Comparison of ENCODE assay signal across 22 cellular contexts in genomic region chr4:38170380-38170779, GRCh38.
DNase-seq lines count a peak whose midpoint lies in the region; ATAC-seq, FAIRE-seq and TF ChIP-seq lines count a peak whose summit lies in the region.
"Had no signal": no experiment of that assay in that cellular context is flagged by ENCODE, and none has a peak within 500 bp of the region (broad histone marks: within the 10 kb centered on the region; RNA-seq: fewer than 3 reads in every experiment).

No MANE protein-coding gene starts in this region.

- H3K79me2 ChIP-seq in HepG2 (ENCODE audit: insufficient read depth, low read length) = no peaks in the 10 kb centered on the region

- no peak for TF ChIP-seq RAD21 in HepG2 (CRISPR knock-in tag; IDR thresholded peaks at IDR 0.05)

- H3K36me3 Mint-ChIP-seq in nephron (ENCODE audit: low read depth) = no peaks in the 10 kb centered on the region
- H3K36me3 Mint-ChIP-seq: CD4-positive, alpha-beta memory T cell had no signal

- FAIRE-seq in HepG2 (lab: Jason Lieb, UNC) = no peak
- no peak for FAIRE-seq in D721Med (lab: Jason Lieb, UNC)
- FAIRE-seq: A204.1, GM18507, RCC 7860 had no signal

- no TSS peak for BruUV-seq in HepG2 (replicated peaks; lab: Mats Ljungman, UMichigan)

- H3K9me3 ChIP-seq in HepG2 (ENCODE audit: low read length) (no peaks in the 10 kb centered on the region), right lobe of liver (no peaks in the 10 kb centered on the region), mesenchymal stem cell (ENCODE audit: control insufficient read depth, low read length) (no peaks in the 10 kb centered on the region)

- H3K79me1 ChIP-seq in mesenchymal stem cell (replicated peaks; ENCODE audit: low read length, poor library complexity, severe bottlenecking) = no peaks in the 10 kb centered on the region

- no peak overlapping the region for H2AK5ac ChIP-seq in mesenchymal stem cell (ENCODE audit: low read length, severe bottlenecking)

- peaks cover 78% of the 10 kb centered on the region for H3K4me1 Mint-ChIP-seq in nephron

- H3K27me3 ChIP-seq in HepG2 (ENCODE audit: control insufficient read depth in 1 of 2, insufficient read depth in 2 of 2, low read length in 2 of 2) (no peaks in the 10 kb centered on the region), right lobe of liver (no peaks in the 10 kb centered on the region), mesenchymal stem cell (ENCODE audit: control insufficient read depth in 1 of 2, insufficient read depth in 1 of 2, low read length in 2 of 2) (no peaks in the 10 kb centered on the region)

- H2BK120ac ChIP-seq in mesenchymal stem cell (ENCODE audit: low read depth, low read length) = no peak overlapping the region

- POLR2A ChIA-PET in HepG2 (lab: Yijun Ruan, JAX) = interaction anchor here (2.3 kb wide), 1 partner anchor 38 kb away, joined by 8 read pairs; no protein-coding TSS in a partner anchor

- H2BK5ac ChIP-seq in mesenchymal stem cell (ENCODE audit: low read depth, low read length, poor library complexity, severe bottlenecking) = no peak overlapping the region

- DNase-seq in HepG2 (ENCODE audit: low spot score) (peak; percentile 43), right lobe of liver (no peak), epithelial cell of prostate (ENCODE audit: low read depth, low spot score) (no peak), mesenchymal stem cell (no peak), D721Med (ENCODE audit: insufficient read length, low spot score) (no peak)
- DNase-seq in stimulated activated naive CD4-positive, alpha-beta T cell (lab: John Stamatoyannopoulos, UW) = no peak
- DNase-seq: C1 segment of cervical spinal cord; CD4-positive, alpha-beta memory T cell; COR-L47; NCI-H1048; NCI-H1417; NCI-H1694; NCI-H2029 treated with DMSO at 0.1 percent for 48 hours; NCI-H2171 treated with DMSO at 0.1 percent for 48 hours; NCI-H345; NCI-H510A treated with DMSO at 0.1 percent for 48 hours; SIG-M5 had no signal

- H3K9ac ChIP-seq in HepG2 (ENCODE audit: insufficient read depth, low read depth, low read length) (no peak overlapping the region), mesenchymal stem cell (ENCODE audit: low read length) (no peak overlapping the region)

- H4K8ac ChIP-seq in mesenchymal stem cell (ENCODE audit: low read length) = no peak overlapping the region

- peaks cover 13% of the 10 kb centered on the region for H3K9me3 Mint-ChIP-seq in nephron

- peak overlapping the region in 1 of 2 experiments; percentile 22 for H3K18ac ChIP-seq in mesenchymal stem cell (ENCODE audit: low read depth in 1 of 2, low read length in 2 of 2)

- H3K36me3 ChIP-seq in HepG2 (replicated peaks in 1 of 2; ENCODE audit: control insufficient read depth in 1 of 2, insufficient read depth in 2 of 2, low read length in 2 of 2) (no peaks in the 10 kb centered on the region), right lobe of liver (no peaks in the 10 kb centered on the region), mesenchymal stem cell (ENCODE audit: control insufficient read depth in 1 of 2, insufficient read depth in 2 of 2, low read depth in 1 of 2, low read length in 2 of 2) (no peaks in the 10 kb centered on the region)

- H3K23ac ChIP-seq in mesenchymal stem cell (ENCODE audit: low read length in 2 of 2) = no peak overlapping the region

- WGBS in HepG2 (ENCODE audit: low lambda C conversion rate) = 92% methylated on average over 2 of the region's 2 CpGs
- 100% methylated on average over 1 of the region's 2 CpGs for WGBS in right lobe of liver (ENCODE audit: insufficient coverage, low coverage, low lambda C conversion rate, missing lambda C conversion rate)
- 94% methylated on average over 1 of the region's 2 CpGs for WGBS in mesenchymal stem cell

- H3K27me3 Mint-ChIP-seq in nephron (ENCODE audit: low read depth) = no peaks in the 10 kb centered on the region
- H3K27me3 Mint-ChIP-seq: CD4-positive, alpha-beta memory T cell had no signal

- no peak overlapping the region for H2BK12ac ChIP-seq in mesenchymal stem cell (ENCODE audit: low read length in 2 of 2)

- no peak overlapping the region for H2AFZ ChIP-seq in HepG2 (ENCODE audit: low read length)
- H2AFZ ChIP-seq in mesenchymal stem cell (ENCODE audit: low read depth, low read length) = no peak overlapping the region

- intact Hi-C loops in HepG2 (cut with micrococcal nuclease; ENCODE audit: unreplicated experiment) = no loop called here
- intact Hi-C loops in right lobe of liver (cut with DNase I) = loop anchor here in 1 of 2 donors (10.0 kb wide), 1 partner anchor 96 kb away; no protein-coding TSS in a partner anchor

- no peak overlapping the region for H3K14ac ChIP-seq in mesenchymal stem cell (ENCODE audit: low read length in 2 of 2)

- H4K20me1 ChIP-seq in HepG2 (ENCODE audit: insufficient read depth, low read length) = no peaks in the 10 kb centered on the region

- no peak overlapping the region for H3K4ac ChIP-seq in mesenchymal stem cell (ENCODE audit: low read depth in 1 of 2, low read length in 2 of 2)

- H3K27ac ChIP-seq in HepG2 (ENCODE audit: extremely low read length, insufficient read depth, low read length) (peak overlapping the region; percentile 20), right lobe of liver (no peak overlapping the region), epithelial cell of prostate (peak overlapping the region; percentile 53), mesenchymal stem cell (ENCODE audit: low read length, poor library complexity, severe bottlenecking) (no peak overlapping the region)
- H3K27ac ChIP-seq: SK-N-MC had no signal

- in situ Hi-C loops in HepG2 (cut with HindIII; ENCODE audit: extremely low pct_ligation_motif_present, low pct_unique_long_range_greater_than_20kb) = no loop called here

- H4K91ac ChIP-seq in mesenchymal stem cell (ENCODE audit: low read length) = no peak overlapping the region

- H3K27ac Mint-ChIP-seq in nephron = peak overlapping the region in 2 of 3 experiments; percentile 41 to 51
- H3K27ac Mint-ChIP-seq: CD4-positive, alpha-beta memory T cell had no signal

- peak; percentile 76 for ATAC-seq in HepG2
- ATAC-seq in right lobe of liver = no peak

- CTCF ChIA-PET in HepG2 (lab: Yijun Ruan, JAX; ENCODE audit: low intra/inter-chr PET ratio, low total read pairs) = no interaction called here

- no peak overlapping the region for H3K4me3 Mint-ChIP-seq in nephron
- H3K4me3 Mint-ChIP-seq: CD4-positive, alpha-beta memory T cell had no signal

- no peak overlapping the region for H2BK15ac ChIP-seq in mesenchymal stem cell (ENCODE audit: low read depth, poor library complexity, severe bottlenecking)

- no peak overlapping the region for H3K4me2 ChIP-seq in HepG2 (ENCODE audit: low read depth, low read length)
- H3K4me2 ChIP-seq in mesenchymal stem cell (ENCODE audit: low read length, poor library complexity, severe bottlenecking) = no peak overlapping the region

- no peak for TF ChIP-seq CTCF in HepG2 (CRISPR knock-in tag; IDR thresholded peaks at IDR 0.05)
- TF ChIP-seq CTCF in right lobe of liver (IDR thresholded peaks at IDR 0.05) = no peak
- TF ChIP-seq CTCF in nephron (IDR thresholded peaks at IDR 0.05; ENCODE audit: unreplicated experiment in 3 of 3) = no peak
- no peak for TF ChIP-seq CTCF in D721Med (IDR thresholded peaks at IDR 0.05; ENCODE audit: insufficient read depth, missing control alignments)

- peaks cover 42% of the 10 kb centered on the region for H3K4me1 ChIP-seq in HepG2 (ENCODE audit: insufficient read depth, low read length)
- peaks cover 0 to 6% (median 0%) of the 10 kb centered on the region in 4 donors for H3K4me1 ChIP-seq in right lobe of liver
- H3K4me1 ChIP-seq in mesenchymal stem cell (ENCODE audit: control insufficient read depth, insufficient read depth, low read depth, low read length) = no peaks in the 10 kb centered on the region

- TF ChIP-seq EP300 in HepG2 (IDR thresholded peaks at IDR 0.05; ENCODE audit: low read depth in 2 of 2, low read length in 2 of 2) (no peak), HepG2 (CRISPR knock-in tag; IDR thresholded peaks at IDR 0.05; ENCODE audit: borderline replicate concordance) (no peak)

- TF ChIP-seq POLR2A in HepG2 (IDR thresholded peaks at IDR 0.05; ENCODE audit: insufficient read depth in 1 of 2, low read depth in 2 of 2, low read length in 2 of 2) (no peak), right lobe of liver (IDR thresholded peaks at IDR 0.05) (no peak)

- H3K4me3 ChIP-seq in HepG2 (replicated peaks in 1 of 3; ENCODE audit: insufficient read depth in 1 of 3, low read depth in 2 of 3, low read length in 3 of 3) (no peak overlapping the region), right lobe of liver (no peak overlapping the region), mesenchymal stem cell (ENCODE audit: insufficient read depth in 1 of 2, low read depth in 1 of 2, low read length in 2 of 2) (no peak overlapping the region)
- H3K4me3 ChIP-seq: SK-N-MC had no signal

TF ChIP-seq in HepG2, 621 proteins besides CTCF, POLR2A, EP300 and RAD21:
- 0 out of 2 replicates have a peak, but pooled peaks have one; percentile 30 for TF ChIP-seq NFIC (IDR thresholded peaks at IDR 0.05; ENCODE audit: low read length)
- no peak for TF ChIP-seq ZFYVE20 (CRISPR knock-in tag; IDR thresholded peaks at IDR 0.05; ENCODE audit: borderline replicate concordance, low read depth)

Comparison
In these comparisons a context has a peak if more than half of its experiments do, and no peak if none do; other contexts are left out.
1. H3K27ac ChIP-seq: peak in HepG2 (single experiment) and epithelial cell of prostate (single experiment); none in right lobe of liver (0 of 3) and mesenchymal stem cell (single experiment).